1 cellular context compared by ENCODE assay signal in genomic region chr22:32803020-32803758, GRCh38.
TF ChIP-seq lines count a peak whose summit lies in the region.

No MANE protein-coding gene starts in this region.

TF ChIP-seq in GM23338, 12 proteins besides CTCF, POLR2A, EP300 and RAD21 (continued from another document):
- TF ChIP-seq ZNF462 (CRISPR knock-in tag; IDR thresholded peaks at IDR 0.05): no peak
